ENCODE assay signal across 8 cellular contexts in genomic region chrX:16870861-16871584, GRCh38. TPM values are rescaled to one million over a fixed set of nuclear protein-coding genes. Genes with fewer than 3 reads are reported as not detected.
DNase-seq lines count a peak whose midpoint lies in the region; ATAC-seq and TF ChIP-seq lines count a peak whose summit lies in the region.

No MANE protein-coding gene starts in this region.

- H3K36me3 ChIP-seq in BE2C, result peaks cover 4% of the 10 kb centered on the region; the same call in 1 of the 2 replicates

- H3K27ac ChIP-seq in foreskin keratinocyte, result peak overlapping the region; percentile 71

- H3K27me3 ChIP-seq in BE2C (no peaks in the 10 kb centered on the region), foreskin keratinocyte (no peaks in the 10 kb centered on the region)

- peak; percentile 2 for ATAC-seq in GM19397 (IDR thresholded peaks at IDR 0.05; ENCODE audit: unreplicated experiment)
- peak; percentile 12 for ATAC-seq in foreskin keratinocyte

- H3K4me3 ChIP-seq in BE2C (ENCODE audit: low read depth, low read length) (peak overlapping the region; percentile 60), LNCaP clone FGC (ENCODE audit: low read depth, low read length) (peak overlapping the region; percentile 53)

- H3K9me3 ChIP-seq in BE2C, result no peaks in the 10 kb centered on the region

- DNase-seq in BE2C (peak; percentile 18), LNCaP clone FGC (ENCODE audit: low read depth) (no peak), foreskin keratinocyte (no peak), occipital lobe (lab: John Stamatoyannopoulos, UW) (peak; percentile 30), D341Med (ENCODE audit: low spot score) (no peak)
- DNase-seq in activated CD8-positive, alpha-beta memory T cell treated with anti-CD3 and anti-CD28 coated beads for 24 hours, result peak; percentile 68
- no peak for DNase-seq in stimulated activated CD4-positive, alpha-beta T cell treated with anti-CD3 and anti-CD28 coated beads, Interleukin-4, amount 100 ng/mL, for 24 hours

- H3K4me1 ChIP-seq in BE2C (no peaks in the 10 kb centered on the region), foreskin keratinocyte (peaks cover 8% of the 10 kb centered on the region)

- TF ChIP-seq CTCF in BE2C (IDR thresholded peaks at IDR 0.05; ENCODE audit: low read depth, low read length), result no peak
- TF ChIP-seq CTCF in LNCaP clone FGC (IDR thresholded peaks at IDR 0.05; ENCODE audit: control insufficient read depth, extremely low read depth, insufficient read depth), result no peak
- no peak for TF ChIP-seq CTCF in foreskin keratinocyte (conservative IDR thresholded peaks at IDR 0.05)

RNA-seq across cellular contexts. Expression of gene RBBP7, which starts 0.9 kb away (rescaled TPM):
- polyA plus RNA-seq in BE2C (2012; ENCODE audit: insufficient read depth, insufficient read length, low read depth), result 88.2 TPM
- 141 and 150 TPM in 2 replicates for total RNA-seq in foreskin keratinocyte
- polyA plus RNA-seq in foreskin keratinocyte, result 149 and 169 TPM in 2 replicates
- 60.8 TPM for total RNA-seq in occipital lobe

Comparison
In these comparisons a context has a peak if more than half of its experiments do, and no peak if none do; other contexts are left out.
1. DNase-seq: peak in BE2C (single experiment), activated CD8-positive, alpha-beta memory T cell treated with anti-CD3 and anti-CD28 coated beads for 24 hours (single experiment) and occipital lobe (single experiment); none in LNCaP clone FGC (single experiment), foreskin keratinocyte (0 of 2), D341Med (single experiment) and stimulated activated CD4-positive, alpha-beta T cell treated with anti-CD3 and anti-CD28 coated beads, Interleukin-4, amount 100 ng/mL, for 24 hours (single experiment).